8 cellular contexts compared by ENCODE assay signal in the genomic region with DNA sequence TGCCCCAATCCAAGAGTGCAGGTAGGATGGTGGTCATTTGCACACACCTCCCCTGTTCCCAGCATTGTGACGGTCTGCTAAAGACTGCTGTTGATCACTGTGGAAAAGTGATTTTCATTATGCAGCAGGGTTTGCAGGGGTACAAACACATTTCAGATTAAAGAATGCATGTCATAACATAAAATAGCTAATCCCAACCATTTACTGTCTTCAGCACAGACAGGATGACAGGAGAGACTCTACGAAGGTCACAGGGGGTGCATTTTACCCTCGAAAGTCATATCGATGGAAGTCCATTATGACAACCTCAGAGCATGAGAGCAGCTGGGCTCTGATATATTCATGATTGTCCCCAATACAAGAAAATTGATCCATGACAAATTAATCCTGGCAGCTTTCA.
"Had no signal": no experiment of that assay in that cellular context is flagged by ENCODE, and none has a peak within 500 bp of the region (broad histone marks: within the 10 kb centered on the region; RNA-seq: fewer than 3 reads in every experiment).

No MANE protein-coding gene starts in this region.

- H3K9ac ChIP-seq: GM23248 had no signal

- H3K4me3 ChIP-seq: GM23248, GM23338, HAP-1 had no signal

- H3K36me3 ChIP-seq: HAP-1 had no signal

- DNase-seq: GM23248, GOT3, H7, H9, HCEC 1CT, HFFc6 had no signal

- H3K27ac ChIP-seq: GM23248 had no signal

- H3K4me2 ChIP-seq: GM23338 had no signal

- H3K4me3 Mint-ChIP-seq: GM23338, H9, HFFc6 had no signal

- H2AFZ ChIP-seq: GM23248, GM23338 had no signal

- H3K9me3 ChIP-seq: HAP-1 had no signal

- H3K27ac Mint-ChIP-seq: GM23338, H9, HFFc6 had no signal
